Comparison of ENCODE assay signal across 12 cellular contexts in genomic region chr2:14306268-14306950, GRCh38.
DNase-seq lines count a peak whose midpoint lies in the region; ATAC-seq and TF ChIP-seq lines count a peak whose summit lies in the region.
"Had no signal": no experiment of that assay in that cellular context is flagged by ENCODE, and none has a peak within 500 bp of the region (broad histone marks: within the 10 kb centered on the region; RNA-seq: fewer than 3 reads in every experiment).

No MANE protein-coding gene starts in this region.

- ATAC-seq in GM19025 (IDR thresholded peaks at IDR 0.05; ENCODE audit: low read depth, unreplicated experiment) (peak; percentile 58), HG02571 (IDR thresholded peaks at IDR 0.05; ENCODE audit: unreplicated experiment) (peak; percentile 51), HG03342 (IDR thresholded peaks at IDR 0.05; ENCODE audit: unreplicated experiment) (peak; percentile 61), mucosa of descending colon (peak; percentile 33)
- ATAC-seq in stimulated activated naive CD8-positive, alpha-beta T cell treated with anti-CD3 and anti-CD28 coated beads, Interleukin-15, Interleukin-2, amounts not matched to agents 100 U/mL and 50 U/mL, for 24 hours = no peak
- ATAC-seq in activated CD8-positive, alpha-beta memory T cell treated with anti-CD3 and anti-CD28 coated beads, Interleukin-2, amount 10 ng/mL, durations not matched to agents 7 days and 5 days = no peak
- ATAC-seq: CD8-positive, alpha-beta T cell; gastroesophageal sphincter; HCT116; stimulated activated effector memory CD8-positive, alpha-beta T cell treated with anti-CD3 and anti-CD28 coated beads, Interleukin-12 subunit alpha, Interleukin-12 subunit beta, amount 100 ng/mL, for 72 hours had no signal

- DNase-seq in mucosa of descending colon = no peak
- no peak for DNase-seq in stimulated activated naive CD8-positive, alpha-beta T cell treated with anti-CD3 and anti-CD28 coated beads, Interleukin-15, Interleukin-2, amounts not matched to agents 100 U/mL and 50 U/mL, for 24 hours
- DNase-seq in activated CD8-positive, alpha-beta memory T cell treated with anti-CD3 and anti-CD28 coated beads, Interleukin-2, amount 10 ng/mL, durations not matched to agents 7 days and 5 days = no peak
- no peak for DNase-seq in NCI-H1048 (lab: John Stamatoyannopoulos, UW)
- DNase-seq: CD8-positive, alpha-beta T cell; nucleus accumbens had no signal

- no peaks in the 10 kb centered on the region for H3K4me1 Mint-ChIP-seq in activated CD8-positive, alpha-beta memory T cell treated with anti-CD3 and anti-CD28 coated beads, Interleukin-2, amount 10 ng/mL, durations not matched to agents 7 days and 5 days
- H3K4me1 Mint-ChIP-seq: stimulated activated effector memory CD8-positive, alpha-beta T cell treated with anti-CD3 and anti-CD28 coated beads, Interleukin-12 subunit alpha, Interleukin-12 subunit beta, amount 100 ng/mL, for 72 hours had no signal

- CTCF ChIA-PET in activated CD8-positive, alpha-beta memory T cell treated with anti-CD3 and anti-CD28 coated beads, Interleukin-2, amount 10 ng/mL, durations not matched to agents 7 days and 5 days (lab: Charles Lee) = no interaction called here

- H3K27me3 Mint-ChIP-seq in activated CD8-positive, alpha-beta memory T cell treated with anti-CD3 and anti-CD28 coated beads, Interleukin-2, amount 10 ng/mL, durations not matched to agents 7 days and 5 days = no peaks in the 10 kb centered on the region

- H3K4me1 ChIP-seq in mucosa of descending colon (ENCODE audit: low read depth) = no peaks in the 10 kb centered on the region
- H3K4me1 ChIP-seq: gastroesophageal sphincter had no signal

- H3K36me3 Mint-ChIP-seq in activated CD8-positive, alpha-beta memory T cell treated with anti-CD3 and anti-CD28 coated beads, Interleukin-2, amount 10 ng/mL, durations not matched to agents 7 days and 5 days = no peaks in the 10 kb centered on the region
- H3K36me3 Mint-ChIP-seq: CD8-positive, alpha-beta T cell; stimulated activated effector memory CD8-positive, alpha-beta T cell treated with anti-CD3 and anti-CD28 coated beads, Interleukin-12 subunit alpha, Interleukin-12 subunit beta, amount 100 ng/mL, for 72 hours had no signal

- peaks cover 5% of the 10 kb centered on the region for H3K9me3 Mint-ChIP-seq in activated CD8-positive, alpha-beta memory T cell treated with anti-CD3 and anti-CD28 coated beads, Interleukin-2, amount 10 ng/mL, durations not matched to agents 7 days and 5 days (ENCODE audit: low read depth)

- TF ChIP-seq CTCF in mucosa of descending colon (IDR thresholded peaks at IDR 0.05) = no peak

- intact Hi-C loops in mucosa of descending colon (cut with DNase I, micrococcal nuclease) = no loop called here

- no peak overlapping the region for H3K27ac Mint-ChIP-seq in activated CD8-positive, alpha-beta memory T cell treated with anti-CD3 and anti-CD28 coated beads, Interleukin-2, amount 10 ng/mL, durations not matched to agents 7 days and 5 days
- H3K27ac Mint-ChIP-seq: CD8-positive, alpha-beta T cell; stimulated activated effector memory CD8-positive, alpha-beta T cell treated with anti-CD3 and anti-CD28 coated beads, Interleukin-12 subunit alpha, Interleukin-12 subunit beta, amount 100 ng/mL, for 72 hours had no signal

- H3K4me3 Mint-ChIP-seq in activated CD8-positive, alpha-beta memory T cell treated with anti-CD3 and anti-CD28 coated beads, Interleukin-2, amount 10 ng/mL, durations not matched to agents 7 days and 5 days = no peak overlapping the region
- H3K4me3 Mint-ChIP-seq: CD8-positive, alpha-beta T cell; stimulated activated effector memory CD8-positive, alpha-beta T cell treated with anti-CD3 and anti-CD28 coated beads, Interleukin-12 subunit alpha, Interleukin-12 subunit beta, amount 100 ng/mL, for 72 hours had no signal

- no peaks in the 10 kb centered on the region for H3K36me3 ChIP-seq in mucosa of descending colon (ENCODE audit: low read depth)
- H3K36me3 ChIP-seq: gastroesophageal sphincter had no signal

- H3K9me3 ChIP-seq in mucosa of descending colon = no peaks in the 10 kb centered on the region
- H3K9me3 ChIP-seq: gastroesophageal sphincter had no signal

- H3K4me3 ChIP-seq in mucosa of descending colon = no peak overlapping the region
- H3K4me3 ChIP-seq: gastroesophageal sphincter had no signal

Comparison
In these comparisons a context has a peak if more than half of its experiments do, and no peak if none do; other contexts are left out.
1. ATAC-seq: peak in GM19025 (single experiment), HG02571 (single experiment), HG03342 (single experiment) and mucosa of descending colon (single experiment); none in stimulated activated naive CD8-positive, alpha-beta T cell treated with anti-CD3 and anti-CD28 coated beads, Interleukin-15, Interleukin-2, amounts not matched to agents 100 U/mL and 50 U/mL, for 24 hours (single experiment) and activated CD8-positive, alpha-beta memory T cell treated with anti-CD3 and anti-CD28 coated beads, Interleukin-2, amount 10 ng/mL, durations not matched to agents 7 days and 5 days (single experiment).